ENCODE assay signal across 10 cellular contexts in genomic region chr1:168760781-168761180, GRCh38. TPM values are rescaled to one million over a fixed set of nuclear protein-coding genes. Genes with fewer than 3 reads are reported as not detected.
"Had no signal": no experiment of that assay in that cellular context is flagged by ENCODE, and none has a peak within 500 bp of the region (broad histone marks: within the 10 kb centered on the region; RNA-seq: fewer than 3 reads in every experiment).

No MANE protein-coding gene starts in this region.

- H3K4me3 ChIP-seq: GM23248, GM23338, HAP-1 had no signal

- DNase-seq: GM23248, GOT3, H7, H9, HCEC 1CT, HFFc6 had no signal

- H3K9me3 ChIP-seq: HAP-1 had no signal

- H3K4me1 ChIP-seq: HAP-1 had no signal

- H3K36me3 ChIP-seq: HAP-1 had no signal

- H3K27ac ChIP-seq: GM23248 had no signal

- ATAC-seq: GM23338, HCT116 had no signal

RNA-seq across cellular contexts. Expression of gene DPT, which starts 31.8 kb away (rescaled TPM):
- total RNA-seq: GM23338, H1, H7, H9, HFFc6 had no signal
